16 cellular contexts compared by ENCODE assay signal in genomic region chr15:67746450-67746849, GRCh38.
DNase-seq lines count a peak whose midpoint lies in the region; ATAC-seq, FAIRE-seq and TF ChIP-seq lines count a peak whose summit lies in the region.
"Had no signal": no experiment of that assay in that cellular context is flagged by ENCODE, and none has a peak within 500 bp of the region (broad histone marks: within the 10 kb centered on the region; RNA-seq: fewer than 3 reads in every experiment).

No MANE protein-coding gene starts in this region.

- H4K20me1 ChIP-seq in K562 (replicated peaks; ENCODE audit: control insufficient read depth, insufficient read depth, low read length), result no peaks in the 10 kb centered on the region

- H3K9me1 ChIP-seq in K562 (ENCODE audit: control insufficient read depth, insufficient read depth, low read length), result no peaks in the 10 kb centered on the region

- no peak for TF ChIP-seq CTCF in K562 (IDR thresholded peaks at IDR 0.05 in 2 of 3, conservative IDR thresholded peaks at IDR 0.05 in 1 of 3; ENCODE audit: insufficient read depth in 2 of 3, low read depth in 1 of 3, low read length in 3 of 3)

- no peak overlapping the region for H2AFZ ChIP-seq in K562 (ENCODE audit: low read depth, low read length)

- H3K36me3 ChIP-seq in K562 (ENCODE audit: control insufficient read depth, insufficient read depth, low read length), result no peaks in the 10 kb centered on the region
- H3K36me3 ChIP-seq: transverse colon had no signal

- no TSS peak for BruUV-seq in K562 (replicated peaks; lab: Mats Ljungman, UMichigan)

- TF ChIP-seq EP300 in K562 (IDR thresholded peaks at IDR 0.05; ENCODE audit: low read length), result no peak

- H3K27me3 Mint-ChIP-seq in activated CD4-positive, alpha-beta T cell treated with anti-CD3 and anti-CD28 coated beads, Interleukin-2, amount 10 ng/mL, durations not matched to agents 24 days and 14 days, result no peaks in the 10 kb centered on the region
- H3K27me3 Mint-ChIP-seq in naive thymus-derived CD8-positive, alpha-beta T cell, result no peaks in the 10 kb centered on the region

- TF ChIP-seq RAD21 in K562 (CRISPR knock-in tag; conservative IDR thresholded peaks at IDR 0.05 in 1 of 2, IDR thresholded peaks at IDR 0.05 in 1 of 2), result no peak

- FAIRE-seq in K562 (lab: Jason Lieb, UNC), result peak; percentile 23
- FAIRE-seq: A204.1 had no signal

- H3K79me2 ChIP-seq in K562 (ENCODE audit: control insufficient read depth, insufficient read depth, low read length), result no peaks in the 10 kb centered on the region

- H3K4me2 ChIP-seq in K562 (ENCODE audit: insufficient read depth, low read length), result no peak overlapping the region

- H3K4me3 Mint-ChIP-seq in activated CD4-positive, alpha-beta T cell treated with anti-CD3 and anti-CD28 coated beads, Interleukin-2, amount 10 ng/mL, durations not matched to agents 24 days and 14 days, result peak overlapping the region; percentile 20
- peak overlapping the region; percentile 17 to 77 (median 56) for H3K4me3 Mint-ChIP-seq in naive thymus-derived CD8-positive, alpha-beta T cell
- H3K4me3 Mint-ChIP-seq: neural crest cell had no signal

- no peaks in the 10 kb centered on the region for H3K9me3 Mint-ChIP-seq in activated CD4-positive, alpha-beta T cell treated with anti-CD3 and anti-CD28 coated beads, Interleukin-2, amount 10 ng/mL, durations not matched to agents 24 days and 14 days
- H3K9me3 Mint-ChIP-seq in naive thymus-derived CD8-positive, alpha-beta T cell, result no peaks in the 10 kb centered on the region

- in situ Hi-C loops in K562 (cut with MboI), result no loop called here

- H3K9ac ChIP-seq in K562 (ENCODE audit: insufficient read depth in 1 of 2, low read depth in 2 of 2, low read length in 2 of 2), result no peak overlapping the region

- no peak overlapping the region; the same call in 2 of the 3 replicates for H3K27ac ChIP-seq in K562 (ENCODE audit: extremely low read depth, low read depth, low read length)
- H3K27ac ChIP-seq: gastroesophageal sphincter, transverse colon had no signal

- TF ChIP-seq POLR2A in K562 (conservative IDR thresholded peaks at IDR 0.05), result no peak

- POLR2A ChIA-PET in K562 (lab: Yijun Ruan, JAX), result no interaction called here
- POLR2A ChIA-PET in naive thymus-derived CD8-positive, alpha-beta T cell (lab: Charles Lee), result interaction anchor here (0.6 to 1.1 kb wide), 2 partner anchors 9 kb away, joined by 3 read pairs; no protein-coding TSS in a partner anchor

- 88% methylated on average over 4 of the region's 4 CpGs for WGBS in K562 (ENCODE audit: insufficient coverage, low coverage, missing lambda C conversion rate)

- DNase-seq in activated CD4-positive, alpha-beta T cell treated with anti-CD3 and anti-CD28 coated beads, Interleukin-2, amount 10 ng/mL, durations not matched to agents 24 days and 14 days, result peak; percentile 65
- no peak for DNase-seq in activated CD4-positive, alpha-beta T cell treated with anti-CD3 and anti-CD28 coated beads, Interleukin-2, amount 50 U/mL, for 4 hours
- peak; percentile 62 for DNase-seq in Jurkat, Clone E6-1 (ENCODE audit: low read depth, low spot score)
- no peak for DNase-seq in K562 (ENCODE audit: extremely low read depth in 1 of 4, low spot score in 3 of 4)
- DNase-seq in naive thymus-derived CD8-positive, alpha-beta T cell, result peak in 1 of 10 donors; percentile 27
- DNase-seq in inferior parietal cortex (ENCODE audit: extremely low spot score), result no peak
- DNase-seq in foreskin melanocyte, result no peak
- DNase-seq: anterior cingulate cortex, DMS 273 treated with DMSO at 0.1 percent for 48 hours, NCI-H2171 treated with DMSO at 0.1 percent for 48 hours, SW 1271, transverse colon had no signal

- CTCF ChIA-PET in K562 (lab: Yijun Ruan, JAX; ENCODE audit: low intra/inter-chr PET ratio), result no interaction called here

- intact Hi-C loops in activated CD4-positive, alpha-beta T cell treated with anti-CD3 and anti-CD28 coated beads, Interleukin-2, amount 10 ng/mL, durations not matched to agents 24 days and 14 days (cut with micrococcal nuclease), result loop anchor here (2.0 kb wide), 1 partner anchor 16 kb away; no protein-coding TSS in a partner anchor
- intact Hi-C loops in K562 (cut with micrococcal nuclease), result no loop called here

- no peaks in the 10 kb centered on the region for H3K9me3 ChIP-seq in K562 (replicated peaks; ENCODE audit: control insufficient read depth, insufficient read depth, low read depth, low read length)
- H3K9me3 ChIP-seq: gastroesophageal sphincter, transverse colon had no signal

- no peaks in the 10 kb centered on the region; a peak in 3 of 5 replicates for H3K4me1 ChIP-seq in K562 (replicated peaks in 1 of 2; ENCODE audit: control insufficient read depth in 2 of 2, insufficient read depth in 2 of 2, low read length in 2 of 2)

- no peaks in the 10 kb centered on the region for H3K27me3 ChIP-seq in K562 (ENCODE audit: control insufficient read depth in 2 of 2, insufficient read depth in 2 of 2, low read length in 2 of 2)
- H3K27me3 ChIP-seq: gastroesophageal sphincter, transverse colon had no signal

- no peak overlapping the region for H3K4me3 ChIP-seq in Jurkat, Clone E6-1 (ENCODE audit: low read length)
- H3K4me3 ChIP-seq in K562, result no peak overlapping the region
- H3K4me3 ChIP-seq: gastroesophageal sphincter, transverse colon had no signal

- peaks cover 33% of the 10 kb centered on the region for H3K4me1 Mint-ChIP-seq in activated CD4-positive, alpha-beta T cell treated with anti-CD3 and anti-CD28 coated beads, Interleukin-2, amount 10 ng/mL, durations not matched to agents 24 days and 14 days
- peaks cover 31 to 73% (median 63%) of the 10 kb centered on the region in 4 donors for H3K4me1 Mint-ChIP-seq in naive thymus-derived CD8-positive, alpha-beta T cell

- no peak for ATAC-seq in K562
- peak in 1 of 2 donors; percentile 57 for ATAC-seq in naive thymus-derived CD8-positive, alpha-beta T cell
- no peak for ATAC-seq in HG02885 (IDR thresholded peaks at IDR 0.05; ENCODE audit: poor library complexity, unreplicated experiment)

- H3K36me3 Mint-ChIP-seq in activated CD4-positive, alpha-beta T cell treated with anti-CD3 and anti-CD28 coated beads, Interleukin-2, amount 10 ng/mL, durations not matched to agents 24 days and 14 days (ENCODE audit: low read depth), result peaks cover 2% of the 10 kb centered on the region
- peaks cover 0 to 4% (median 2%) of the 10 kb centered on the region in 3 donors for H3K36me3 Mint-ChIP-seq in naive thymus-derived CD8-positive, alpha-beta T cell

- peak overlapping the region; percentile 1 for H3K27ac Mint-ChIP-seq in activated CD4-positive, alpha-beta T cell treated with anti-CD3 and anti-CD28 coated beads, Interleukin-2, amount 10 ng/mL, durations not matched to agents 24 days and 14 days
- H3K27ac Mint-ChIP-seq in naive thymus-derived CD8-positive, alpha-beta T cell, result peak overlapping the region; percentile 6 to 86 (median 62)

TF ChIP-seq in K562, 482 proteins besides CTCF, POLR2A, EP300 and RAD21:
- TF ChIP-seq CBX5 (IDR thresholded peaks at IDR 0.05; ENCODE audit: borderline replicate concordance, low read depth) (no peak), RERE (CRISPR knock-in tag; IDR thresholded peaks at IDR 0.05; ENCODE audit: borderline replicate concordance) (no peak), HLTF (IDR thresholded peaks at IDR 0.05) (no peak), GABPA (tag; conservative IDR thresholded peaks at IDR 0.05; ENCODE audit: low read depth) (peak; percentile 63), IRF2 (CRISPR knock-in tag; IDR thresholded peaks at IDR 0.05) (no peak), ZFP1 (CRISPR knock-in tag; IDR thresholded peaks at IDR 0.05) (no peak)
TF ChIP-seq in K562: peak in this region for 1.

Comparison
In these comparisons a context has a peak if more than half of its experiments do, and no peak if none do; other contexts are left out.
1. DNase-seq: peak in activated CD4-positive, alpha-beta T cell treated with anti-CD3 and anti-CD28 coated beads, Interleukin-2, amount 10 ng/mL, durations not matched to agents 24 days and 14 days (single experiment) and Jurkat, Clone E6-1 (single experiment); none in activated CD4-positive, alpha-beta T cell treated with anti-CD3 and anti-CD28 coated beads, Interleukin-2, amount 50 U/mL, for 4 hours (0 of 2), K562 (0 of 4), inferior parietal cortex (single experiment) and foreskin melanocyte (single experiment).